ENCODE assay signal across 1 cellular context in the genomic region with DNA sequence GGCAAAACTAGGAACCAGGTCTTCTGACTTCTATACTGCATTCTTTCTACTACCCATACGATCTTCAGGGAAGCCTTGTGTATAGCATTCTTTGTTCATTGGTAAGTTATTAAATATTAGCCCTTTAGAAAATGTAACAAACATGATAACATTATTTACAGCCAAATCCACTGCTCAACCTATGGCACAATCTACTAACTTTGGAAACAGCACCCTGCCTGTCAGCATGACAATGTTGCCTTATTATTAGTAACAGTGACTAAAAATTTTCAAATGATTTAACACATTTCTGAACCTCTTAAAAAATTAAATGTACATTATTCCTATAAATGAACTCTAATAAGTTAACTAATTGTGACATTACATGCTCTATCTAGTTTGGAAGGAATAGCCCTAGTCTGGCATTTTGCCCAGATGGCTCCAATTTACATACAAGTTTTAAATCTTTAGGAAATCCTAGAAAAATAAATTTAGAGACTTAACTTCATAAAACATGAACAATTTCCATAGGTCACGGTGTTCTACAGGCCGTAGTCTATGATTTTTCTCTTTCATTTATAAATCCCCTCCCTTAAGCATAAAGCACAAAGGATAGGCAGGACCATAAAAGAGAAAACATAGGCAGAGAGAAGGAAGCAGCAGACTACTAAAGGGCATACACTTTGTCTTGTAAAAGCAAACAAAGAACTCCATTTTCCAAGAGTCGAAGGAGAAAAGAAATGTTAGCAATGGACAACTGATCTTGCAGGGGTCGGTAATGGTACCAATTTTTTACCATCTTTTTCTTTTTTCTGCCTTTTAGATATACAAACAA.
TF ChIP-seq lines count a peak whose summit lies in the region.

No MANE protein-coding gene starts in this region.

TF ChIP-seq in H1, 55 proteins besides CTCF, POLR2A, EP300 and RAD21 (continued from another document):
- TF ChIP-seq, protein P1, sequence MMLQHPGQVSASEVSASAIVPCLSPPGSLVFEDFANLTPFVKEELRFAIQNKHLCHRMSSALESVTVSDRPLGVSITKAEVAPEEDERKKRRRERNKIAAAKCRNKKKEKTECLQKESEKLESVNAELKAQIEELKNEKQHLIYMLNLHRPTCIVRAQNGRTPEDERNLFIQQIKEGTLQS (IDR thresholded peaks at IDR 0.05; ENCODE audit: insufficient read depth, low read depth, low read length): no peak
- no peak for TF ChIP-seq BRCA1 (IDR thresholded peaks at IDR 0.05; ENCODE audit: low read depth, low read length)
- no peak for TF ChIP-seq NRF1 (IDR thresholded peaks at IDR 0.05; ENCODE audit: low read depth, low read length)
- TF ChIP-seq TCF12 (IDR thresholded peaks at IDR 0.05; ENCODE audit: low read depth, low read length): no peak
- no peak for TF ChIP-seq RFX5 (IDR thresholded peaks at IDR 0.05; ENCODE audit: borderline replicate concordance, low read depth, low read length)
- no peak for TF ChIP-seq GTF2F1 (IDR thresholded peaks at IDR 0.05; ENCODE audit: borderline replicate concordance, low read depth, low read length)
- no peak for TF ChIP-seq GABPA (IDR thresholded peaks at IDR 0.05; ENCODE audit: borderline replicate concordance, insufficient read depth, low read length)
- TF ChIP-seq, protein P2, sequence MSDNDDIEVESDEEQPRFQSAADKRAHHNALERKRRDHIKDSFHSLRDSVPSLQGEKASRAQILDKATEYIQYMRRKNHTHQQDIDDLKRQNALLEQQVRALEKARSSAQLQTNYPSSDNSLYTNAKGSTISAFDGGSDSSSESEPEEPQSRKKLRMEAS (IDR thresholded peaks at IDR 0.05): no peak
- no peak for TF ChIP-seq CHD2 (IDR thresholded peaks at IDR 0.05; ENCODE audit: low read length)
- no peak for TF ChIP-seq HDAC6 (IDR thresholded peaks at IDR 0.05; ENCODE audit: low read depth, low read length)
- TF ChIP-seq, protein P3, sequence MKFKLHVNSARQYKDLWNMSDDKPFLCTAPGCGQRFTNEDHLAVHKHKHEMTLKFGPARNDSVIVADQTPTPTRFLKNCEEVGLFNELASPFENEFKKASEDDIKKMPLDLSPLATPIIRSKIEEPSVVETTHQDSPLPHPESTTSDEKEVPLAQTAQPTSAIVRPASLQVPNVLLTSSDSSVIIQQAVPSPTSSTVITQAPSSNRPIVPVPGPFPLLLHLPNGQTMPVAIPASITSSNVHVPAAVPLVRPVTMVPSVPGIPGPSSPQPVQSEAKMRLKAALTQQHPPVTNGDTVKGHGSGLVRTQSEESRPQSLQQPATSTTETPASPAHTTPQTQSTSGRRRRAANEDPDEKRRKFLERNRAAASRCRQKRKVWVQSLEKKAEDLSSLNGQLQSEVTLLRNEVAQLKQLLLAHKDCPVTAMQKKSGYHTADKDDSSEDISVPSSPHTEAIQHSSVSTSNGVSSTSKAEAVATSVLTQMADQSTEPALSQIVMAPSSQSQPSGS (IDR thresholded peaks at IDR 0.05; ENCODE audit: low read length): no peak
- no peak for TF ChIP-seq CBX5 (IDR thresholded peaks at IDR 0.05; ENCODE audit: low read depth, low read length)
